24 cellular contexts compared by ENCODE assay signal in genomic region chr3:46835059-46835458, GRCh38. TPM values are rescaled to one million over a fixed set of nuclear protein-coding genes. Genes with fewer than 3 reads are reported as not detected.
"Had no signal": no experiment of that assay in that cellular context is flagged by ENCODE, and none has a peak within 500 bp of the region (broad histone marks: within the 10 kb centered on the region; RNA-seq: fewer than 3 reads in every experiment).

No MANE protein-coding gene starts in this region.

- DNase-seq: effector CD4-positive, alpha-beta T cell; endodermal cell; erythroblast; foreskin melanocyte; heart left ventricle; hypothalamus; mammary epithelial cell; naive thymus-derived CD4-positive, alpha-beta T cell; nephron progenitor cell; stimulated activated CD4-positive, alpha-beta T cell treated with anti-CD3 and anti-CD28 coated beads, Interleukin-2, amount 100 ng/mL, for 24 hours; stimulated activated CD4-positive, alpha-beta T cell treated with anti-CD3 and anti-CD28 coated beads, Interleukin-4, amount 100 ng/mL, for 4 hours; stimulated activated naive B cell treated with anti-CD40 and anti-IgM and Interleukin-4, amounts not matched to agents 10 μg/mL and 1 μg/mL and 100 μg/mL, for 72 hours; stimulated activated naive CD8-positive, alpha-beta T cell treated with anti-CD3 and anti-CD28 coated beads, Interleukin-15, amount 100 ng/mL, for 72 hours; testis; transverse colon had no signal

- H3K27ac ChIP-seq: coronary artery, heart left ventricle, neutrophil, testis, transverse colon had no signal

- H3K27me3 ChIP-seq: heart left ventricle, neutrophil, testis, transverse colon had no signal

- H3K4me3 ChIP-seq: coronary artery, heart left ventricle, testis, transverse colon had no signal

- H3K27ac Mint-ChIP-seq: endodermal cell; naive thymus-derived CD4-positive, alpha-beta T cell; nephron progenitor cell; stimulated activated naive B cell treated with anti-CD40 and anti-IgM and Interleukin-4, amounts not matched to agents 10 μg/mL and 1 μg/mL and 100 μg/mL, for 72 hours; stimulated activated naive CD8-positive, alpha-beta T cell treated with anti-CD3 and anti-CD28 coated beads, Interleukin-15, amount 100 ng/mL, for 72 hours had no signal

- H3K4me1 Mint-ChIP-seq: naive thymus-derived CD4-positive, alpha-beta T cell; nephron progenitor cell; stimulated activated naive B cell treated with anti-CD40 and anti-IgM and Interleukin-4, amounts not matched to agents 10 μg/mL and 1 μg/mL and 100 μg/mL, for 72 hours had no signal

- H3K27me3 Mint-ChIP-seq: stimulated activated naive B cell treated with anti-CD40 and anti-IgM and Interleukin-4, amounts not matched to agents 10 μg/mL and 1 μg/mL and 100 μg/mL, for 72 hours had no signal

- H3K4me3 Mint-ChIP-seq: endodermal cell; naive thymus-derived CD4-positive, alpha-beta T cell; nephron progenitor cell; stimulated activated naive B cell treated with anti-CD40 and anti-IgM and Interleukin-4, amounts not matched to agents 10 μg/mL and 1 μg/mL and 100 μg/mL, for 72 hours; stimulated activated naive CD8-positive, alpha-beta T cell treated with anti-CD3 and anti-CD28 coated beads, Interleukin-15, amount 100 ng/mL, for 72 hours had no signal

- FAIRE-seq: islet of Langerhans had no signal

- H3K36me3 ChIP-seq: neutrophil, transverse colon had no signal

- H3K9me3 ChIP-seq: neutrophil, testis had no signal

- H3K4me1 ChIP-seq: testis, transverse colon had no signal

- ATAC-seq: naive thymus-derived CD4-positive, alpha-beta T cell; sciatic nerve; stimulated activated naive B cell treated with anti-CD40 and anti-IgM and Interleukin-4, amounts not matched to agents 10 μg/mL and 1 μg/mL and 100 μg/mL, for 72 hours; stimulated activated naive CD8-positive, alpha-beta T cell treated with anti-CD3 and anti-CD28 coated beads, Interleukin-15, amount 100 ng/mL, for 72 hours had no signal

RNA-seq across cellular contexts. Expression of gene MYL3, which starts 28.2 kb away (rescaled TPM):
- total RNA-seq: dermis microvascular lymphatic vessel endothelial cell; endothelial cell of umbilical vein; glomerular endothelial cell; mammary epithelial cell; mononuclear cell; naive thymus-derived CD4-positive, alpha-beta T cell; osteoblast had no signal
- polyA plus RNA-seq: endothelial cell of umbilical vein; mammary epithelial cell; naive thymus-derived CD4-positive, alpha-beta T cell had no signal

RNA-seq across cellular contexts. Expression of gene PTH1R, which starts 42.5 kb away (rescaled TPM):
- total RNA-seq: glomerular endothelial cell; mononuclear cell; naive thymus-derived CD4-positive, alpha-beta T cell had no signal
- polyA plus RNA-seq: mammary epithelial cell; naive thymus-derived CD4-positive, alpha-beta T cell had no signal
